Comparison of ENCODE assay signal across 8 cellular contexts in the genomic region with DNA sequence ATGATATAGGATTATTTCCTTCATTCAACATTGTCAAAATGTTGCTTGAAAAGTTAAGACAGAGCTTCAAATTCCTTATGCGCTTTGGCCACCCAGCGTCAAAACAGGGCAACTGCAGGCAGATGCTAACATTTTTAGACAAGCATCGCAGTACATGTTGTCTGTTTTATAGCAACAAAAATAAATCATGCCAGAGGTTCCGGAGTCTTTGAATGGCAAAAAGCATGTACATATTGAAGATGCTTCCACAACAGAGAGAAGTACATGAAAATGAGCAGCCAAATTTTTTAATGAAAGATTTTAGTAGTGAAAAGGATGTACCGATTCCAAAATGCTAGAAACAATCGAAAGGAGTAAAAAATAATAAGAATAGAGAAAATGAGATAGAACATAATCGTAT. TPM values are rescaled to one million over a fixed set of nuclear protein-coding genes. Genes with fewer than 3 reads are reported as not detected.
DNase-seq lines count a peak whose midpoint lies in the region; ATAC-seq, FAIRE-seq and TF ChIP-seq lines count a peak whose summit lies in the region.
"Had no signal": no experiment of that assay in that cellular context is flagged by ENCODE, and none has a peak within 500 bp of the region (broad histone marks: within the 10 kb centered on the region; RNA-seq: fewer than 3 reads in every experiment).

No MANE protein-coding gene starts in this region.

- no peaks in the 10 kb centered on the region for H3K79me2 ChIP-seq in endothelial cell of umbilical vein (ENCODE audit: control insufficient read depth, insufficient read depth, low read length)

- H4K8ac ChIP-seq in neuronal stem cell (ENCODE audit: low read depth, low read length) = no peak overlapping the region

- H3K4me2 ChIP-seq in endothelial cell of umbilical vein (ENCODE audit: insufficient read depth, low read length) (no peak overlapping the region), neuronal stem cell (ENCODE audit: insufficient read depth, low read length, poor library complexity, severe bottlenecking) (no peak overlapping the region)

- intact Hi-C loops in endothelial cell of umbilical vein (cut with micrococcal nuclease) = loop anchor here (5.0 kb wide), 1 partner anchor 587 kb away; no protein-coding TSS in a partner anchor

- peak; percentile 83 for FAIRE-seq in endothelial cell of umbilical vein (lab: Jason Lieb, UNC)

- H3K36me3 ChIP-seq in WERI-Rb-1 = no peaks in the 10 kb centered on the region
- no peaks in the 10 kb centered on the region for H3K36me3 ChIP-seq in endothelial cell of umbilical vein (ENCODE audit: control insufficient read depth in 2 of 2, extremely low read depth in 1 of 2, insufficient read depth in 2 of 2, low read length in 2 of 2)
- H3K36me3 ChIP-seq in neuronal stem cell (replicated peaks in 1 of 2; ENCODE audit: control insufficient read depth in 2 of 2, insufficient read depth in 2 of 2, low read length in 2 of 2) = no peaks in the 10 kb centered on the region

- TF ChIP-seq CTCF in WERI-Rb-1 (IDR thresholded peaks at IDR 0.05; ENCODE audit: low read depth, low read length) = peak; percentile 63
- TF ChIP-seq CTCF in endothelial cell of umbilical vein (IDR thresholded peaks at IDR 0.05; ENCODE audit: extremely low read depth in 1 of 2, insufficient read depth in 1 of 2, low read depth in 1 of 2, low read length in 2 of 2) = peak; percentile 64 to 69

- no peak overlapping the region for H2AK5ac ChIP-seq in neuronal stem cell (ENCODE audit: low read depth, low read length)

- H3K18ac ChIP-seq in neuronal stem cell (ENCODE audit: low read length) = no peak overlapping the region

- H3K4me3 ChIP-seq in Jurkat, Clone E6-1 (ENCODE audit: low read length) = no peak overlapping the region
- H3K4me3 ChIP-seq in WERI-Rb-1 (ENCODE audit: low read depth, low read length) = peak overlapping the region; percentile 32
- H3K4me3 ChIP-seq in endothelial cell of umbilical vein (replicated peaks in 1 of 3; ENCODE audit: insufficient read depth in 1 of 3, low read depth in 1 of 3, low read length in 3 of 3) = no peak overlapping the region
- no peak overlapping the region for H3K4me3 ChIP-seq in neuronal stem cell (ENCODE audit: low read length in 2 of 2)

- in situ Hi-C loops in G401 (cut with HindIII; ENCODE audit: low sequenced_read_pairs) = no loop called here

- no TSS peak for BruUV-seq in endothelial cell of umbilical vein (replicated peaks; lab: Mats Ljungman, UMichigan)

- ATAC-seq in GM21367 (IDR thresholded peaks at IDR 0.05; ENCODE audit: unreplicated experiment) (peak; percentile 58), GM19328 (IDR thresholded peaks at IDR 0.05; ENCODE audit: unreplicated experiment) (no peak)

- H2BK12ac ChIP-seq in neuronal stem cell (ENCODE audit: low read length) = no peak overlapping the region

- no peak for TF ChIP-seq POLR2A in endothelial cell of umbilical vein (IDR thresholded peaks at IDR 0.05; ENCODE audit: low read depth, low read length)

- no peaks in the 10 kb centered on the region for H3K9me1 ChIP-seq in endothelial cell of umbilical vein (replicated peaks; ENCODE audit: control insufficient read depth, extremely low read depth, insufficient read depth, low read length)

- H3K9me3 ChIP-seq in WERI-Rb-1 (ENCODE audit: severe bottlenecking) = no peaks in the 10 kb centered on the region
- no peaks in the 10 kb centered on the region for H3K9me3 ChIP-seq in endothelial cell of umbilical vein (replicated peaks; ENCODE audit: control insufficient read depth, insufficient read depth, low read length)
- no peaks in the 10 kb centered on the region for H3K9me3 ChIP-seq in neuronal stem cell (replicated peaks in 1 of 2; ENCODE audit: control insufficient read depth in 2 of 2, insufficient read depth in 1 of 2, low read depth in 1 of 2, low read length in 2 of 2)

- DNase-seq in G401 (ENCODE audit: low spot score) = peak; percentile 29
- DNase-seq in Jurkat, Clone E6-1 (ENCODE audit: low read depth, low spot score) = peak; percentile 44
- peak; percentile 59 for DNase-seq in WERI-Rb-1
- DNase-seq in endothelial cell of umbilical vein (ENCODE audit: low read depth, low spot score) = peak; percentile 39
- DNase-seq in neuronal stem cell (ENCODE audit: low spot score) = peak; percentile 12
- DNase-seq: activated naive CD8-positive, alpha-beta T cell treated with anti-CD3 and anti-CD28 coated beads, Interleukin-2, amount 10 ng/mL, durations not matched to agents 7 days and 5 days had no signal

- CTCF ChIA-PET in endothelial cell of umbilical vein (lab: Charles Lee) = interaction anchor here (0.6 to 2.2 kb wide), 25 partner anchors 7 to 859 kb away, joined by 3 to 25 read pairs (median 4); partner anchors contain the start of gene USP15

- no peak overlapping the region for H2AFZ ChIP-seq in endothelial cell of umbilical vein (ENCODE audit: low read depth, low read length)
- no peak overlapping the region for H2AFZ ChIP-seq in neuronal stem cell (ENCODE audit: low read length)

- H3K79me1 ChIP-seq in neuronal stem cell (ENCODE audit: low read depth, low read length) = no peaks in the 10 kb centered on the region

- dilution Hi-C loops in endothelial cell of umbilical vein (cut with MboI; ENCODE audit: extremely low pct_ligation_motif_present, low sequenced_read_pairs) = no loop called here

- POLR2A ChIA-PET in endothelial cell of umbilical vein (lab: Charles Lee) = no interaction called here

- H4K91ac ChIP-seq in neuronal stem cell (ENCODE audit: low read depth, low read length, poor library complexity) = no peak overlapping the region

- H3K27me3 ChIP-seq in WERI-Rb-1 (ENCODE audit: insufficient read depth, low read depth, severe bottlenecking) (no peaks in the 10 kb centered on the region), endothelial cell of umbilical vein (ENCODE audit: control insufficient read depth in 2 of 2, insufficient read depth in 2 of 2, low read length in 2 of 2) (peaks cover 1 to 2% of the 10 kb centered on the region in 2 experiments), neuronal stem cell (ENCODE audit: control insufficient read depth in 3 of 3, insufficient read depth in 3 of 3, low read depth in 1 of 3, low read length in 3 of 3) (no peaks in the 10 kb centered on the region)

- no peak overlapping the region for H3K14ac ChIP-seq in neuronal stem cell (ENCODE audit: low read length)

- H3K9ac ChIP-seq in endothelial cell of umbilical vein (replicated peaks; ENCODE audit: extremely low read depth, insufficient read depth, low read length) (no peak overlapping the region), neuronal stem cell (ENCODE audit: low read depth, low read length, poor library complexity) (no peak overlapping the region)

- no peak overlapping the region for H2BK120ac ChIP-seq in neuronal stem cell (ENCODE audit: low read depth, low read length)

- H2BK15ac ChIP-seq in neuronal stem cell (ENCODE audit: low read length) = no peak overlapping the region

- H3K4me1 ChIP-seq in endothelial cell of umbilical vein (ENCODE audit: control insufficient read depth, extremely low read depth, insufficient read depth, low read length) = no peaks in the 10 kb centered on the region
- H3K4me1 ChIP-seq in neuronal stem cell (ENCODE audit: control insufficient read depth in 2 of 2, insufficient read depth in 1 of 2, low read depth in 1 of 2, low read length in 2 of 2) = no peaks in the 10 kb centered on the region

- no peak overlapping the region for H3K27ac ChIP-seq in WERI-Rb-1
- H3K27ac ChIP-seq in endothelial cell of umbilical vein (ENCODE audit: insufficient read depth, low read depth, low read length) = no peak overlapping the region
- no peak overlapping the region for H3K27ac ChIP-seq in neuronal stem cell (replicated peaks; ENCODE audit: low read length)

- H2BK5ac ChIP-seq in neuronal stem cell (ENCODE audit: low read length) = no peak overlapping the region

- H3K4ac ChIP-seq in neuronal stem cell (ENCODE audit: low read length) = no peak overlapping the region

- 100% methylated on average over 2 of the region's 7 CpGs; no CpG with 5 or more reads in 1 of the 2 donors for WGBS in neuronal stem cell (ENCODE audit: extremely low coverage in 2 of 2, insufficient read length in 2 of 2, insufficient replicate concordance in 1 of 2), 2 donors

- H4K20me1 ChIP-seq in endothelial cell of umbilical vein (replicated peaks; ENCODE audit: control insufficient read depth, extremely low read depth, insufficient read depth, low read length) = no peaks in the 10 kb centered on the region

- H3K23ac ChIP-seq in neuronal stem cell (ENCODE audit: low read depth, low read length, poor library complexity) = no peak overlapping the region

TF ChIP-seq in endothelial cell of umbilical vein, 7 proteins besides CTCF, POLR2A, EP300 and RAD21:
- TF ChIP-seq POLR2AphosphoS5 (IDR thresholded peaks at IDR 0.05; ENCODE audit: insufficient read depth, low read depth, low read length) (no peak), JUN (IDR thresholded peaks at IDR 0.05; ENCODE audit: borderline replicate concordance, insufficient read depth, insufficient read length, low read depth) (no peak), EZH2 (IDR thresholded peaks at IDR 0.05; ENCODE audit: borderline replicate concordance, low read depth, low read length, severe bottlenecking) (no peak), FOS (IDR thresholded peaks at IDR 0.05; ENCODE audit: borderline replicate concordance, insufficient read depth, low read length) (no peak), MYC (IDR thresholded peaks at IDR 0.05; ENCODE audit: low read depth, low read length) (no peak), GATA2 (IDR thresholded peaks at IDR 0.05; ENCODE audit: insufficient read depth, insufficient read length, low read depth, low read length) (no peak)
- TF ChIP-seq, protein P1, sequence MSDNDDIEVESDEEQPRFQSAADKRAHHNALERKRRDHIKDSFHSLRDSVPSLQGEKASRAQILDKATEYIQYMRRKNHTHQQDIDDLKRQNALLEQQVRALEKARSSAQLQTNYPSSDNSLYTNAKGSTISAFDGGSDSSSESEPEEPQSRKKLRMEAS (IDR thresholded peaks at IDR 0.05; ENCODE audit: insufficient read depth, insufficient read length) = no peak

RNA-seq across cellular contexts. Expression of gene USP15, which starts 49.8 kb away (rescaled TPM):
- 14.1 and 22.4 TPM in 2 replicates for total RNA-seq in G401 (2014; rRNA removed; shearing (Covaris generic))
- polyA plus RNA-seq in Jurkat, Clone E6-1 (2012; ENCODE audit: insufficient read depth, insufficient read length) = 38.0 TPM
- total RNA-seq in endothelial cell of umbilical vein = 61.8 and 66.2 TPM in 2 replicates
- 13.6 and 20.0 TPM in 2 replicates for polyA plus RNA-seq in endothelial cell of umbilical vein
- 21.4 and 22.7 TPM in 2 replicates for polyA plus RNA-seq in endothelial cell of umbilical vein (2011; cell fraction: cytosol; rRNA removed)
- polyA plus RNA-seq in endothelial cell of umbilical vein (2011; cell fraction: nucleus; rRNA removed) = 72.5 and 115 TPM in 2 replicates
- polyA plus RNA-seq in endothelial cell of umbilical vein (2012) = 49.3 and 60.3 TPM in 2 replicates
- 76.4 and 98.7 TPM in 2 replicates for polyA minus RNA-seq in endothelial cell of umbilical vein
- polyA minus RNA-seq in endothelial cell of umbilical vein (2011; cell fraction: cytosol; rRNA and poly(A)+ RNA removed) = 16.7 TPM
- 159 and 212 TPM in 2 replicates for polyA minus RNA-seq in endothelial cell of umbilical vein (2011; cell fraction: nucleus; rRNA and poly(A)+ RNA removed)
- polyA plus RNA-seq in neuronal stem cell (2013, experiment 1 of 2) = 19.9 TPM
- polyA plus RNA-seq in neuronal stem cell (2013, experiment 2 of 2) = 21.3 TPM
